ENCODE assay signal across 6 cellular contexts in the genomic region with DNA sequence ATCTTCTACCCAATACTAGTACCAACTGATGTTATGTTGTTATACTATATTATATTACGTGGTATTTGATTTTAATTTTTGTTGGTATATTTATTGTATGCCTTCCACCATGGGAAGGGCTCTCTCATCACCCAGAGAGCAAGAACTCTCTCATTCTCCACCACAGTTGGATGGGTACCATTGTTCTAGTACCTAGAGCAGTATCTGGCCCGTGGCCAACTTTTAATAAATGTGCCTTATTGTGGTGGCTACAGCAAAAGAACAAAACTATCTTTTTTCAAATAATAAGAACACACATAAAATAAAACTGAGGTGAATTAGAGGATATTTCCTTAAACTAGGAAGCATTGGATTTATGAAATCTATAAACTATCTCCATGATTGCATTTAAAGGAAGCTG.
"Had no signal": no experiment of that assay in that cellular context is flagged by ENCODE, and none has a peak within 500 bp of the region (broad histone marks: within the 10 kb centered on the region; RNA-seq: fewer than 3 reads in every experiment).

No MANE protein-coding gene starts in this region.

- H2AFZ ChIP-seq: GM23338 had no signal

- FAIRE-seq: H1, H54, HTR-8/SVneo had no signal

- H3K4me3 ChIP-seq: GM23338 had no signal

- H3K4me2 ChIP-seq: GM23338 had no signal

- ATAC-seq: GM23338 had no signal

- DNase-seq: H9, HCEC 1CT had no signal
